ENCODE assay signal across 8 cellular contexts in the genomic region with DNA sequence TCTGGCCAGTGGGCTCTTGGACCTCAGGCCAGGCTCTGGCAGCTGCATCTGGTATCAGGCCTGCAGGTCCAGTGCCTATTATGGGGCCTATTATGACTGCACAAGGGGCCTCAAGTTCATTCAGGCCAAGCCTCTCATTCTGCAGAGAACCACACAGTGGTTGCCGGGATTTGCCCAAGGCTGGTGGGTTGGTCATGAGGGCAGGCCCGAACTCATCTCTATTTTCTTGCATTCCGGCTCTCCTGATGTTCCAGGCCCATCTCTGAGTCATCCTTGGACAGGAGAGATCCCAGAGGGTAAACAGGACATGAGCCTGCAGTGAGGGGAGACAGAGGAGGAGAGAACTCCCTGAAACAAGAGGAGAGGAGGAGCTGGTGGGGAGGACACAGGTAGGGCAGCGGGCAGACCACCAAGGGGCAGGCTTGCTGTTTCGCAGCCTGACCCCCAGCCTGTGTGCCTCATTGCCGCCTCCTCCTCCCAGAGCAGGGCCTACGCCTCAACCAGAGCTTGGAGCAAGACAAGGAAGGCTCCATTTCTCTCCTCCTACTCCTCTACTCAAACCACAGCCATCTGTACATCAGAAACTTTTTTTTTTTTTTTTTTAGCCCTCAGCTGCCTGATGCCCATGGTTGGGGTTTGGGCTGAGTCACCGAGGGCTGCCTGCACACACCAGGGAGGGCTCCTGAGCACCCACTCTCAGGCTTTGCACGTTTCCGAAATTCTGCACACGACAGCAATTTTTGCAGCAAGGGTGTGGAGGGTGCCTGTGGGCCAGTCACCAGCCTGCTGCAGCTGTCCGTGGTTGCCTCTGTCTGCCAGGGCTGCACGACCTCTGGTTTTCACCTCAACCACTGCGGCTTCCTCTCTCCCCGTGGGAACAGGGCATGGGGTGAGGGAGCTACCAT. TPM values are rescaled to one million over a fixed set of nuclear protein-coding genes. Genes with fewer than 3 reads are reported as not detected.
DNase-seq lines count a peak whose midpoint lies in the region; ATAC-seq lines count a peak whose summit lies in the region.

No MANE protein-coding gene starts in this region.

- no peaks in the 10 kb centered on the region for H3K27me3 ChIP-seq in GM23248 (replicated peaks; ENCODE audit: insufficient read depth)

- H3K4me1 ChIP-seq in GM23248 (ENCODE audit: insufficient read depth) = 0 out of 2 replicates have a peak, but pooled peaks cover 6% of the 10 kb centered on the region

- H3K9me3 ChIP-seq in GM23248 (ENCODE audit: low read depth) = no peaks in the 10 kb centered on the region

- H3K4me2 ChIP-seq in GM23248 (ENCODE audit: unreplicated experiment) = no peak overlapping the region

- WGBS in GM23248 (ENCODE audit: low coverage in 1 of 2, low lambda C conversion rate in 2 of 2, missing lambda C conversion rate in 2 of 2), 2 experiments = 76 to 79% methylated on average over 15 of the region's 15 CpGs

- in situ Hi-C loops in GM23248 (cut with MboI) = loop anchor here (10.0 kb wide), 1 partner anchor 253 kb away; no protein-coding TSS in a partner anchor

- H3F3A ChIP-seq in GM23248 (ENCODE audit: insufficient read depth) = no peaks in the 10 kb centered on the region

- H3K9me2 ChIP-seq in GM23248 (ENCODE audit: insufficient read depth) = no peaks in the 10 kb centered on the region

- H4K20me1 ChIP-seq in GM23248 (ENCODE audit: insufficient read depth) = no peaks in the 10 kb centered on the region

- peak; percentile 60 for DNase-seq in GM23248
- peak; percentile 71 for DNase-seq in central memory CD4-positive, alpha-beta T cell
- peak; percentile 44 to 53 for DNase-seq in stimulated activated CD4-positive, alpha-beta T cell treated with anti-CD3 and anti-CD28 coated beads, Interleukin-15, amount 100 ng/mL, for 48 hours (ENCODE audit: low read depth in 2 of 2)
- DNase-seq in COR-L47 (lab: John Stamatoyannopoulos, UW) = no peak
- DNase-seq in NCI-H1417 (lab: John Stamatoyannopoulos, UW) = no peak
- no peak for DNase-seq in occipital lobe (lab: John Stamatoyannopoulos, UW)

- peak; percentile 45 to 52 for ATAC-seq in activated CD4-positive, CD25-positive, alpha-beta regulatory T cell treated with anti-CD3 and anti-CD28 coated beads, Interleukin-2, amount 50 U/mL, for 24 hours
- ATAC-seq in GM18861 (IDR thresholded peaks at IDR 0.05; ENCODE audit: unreplicated experiment) = no peak

- H3K27ac ChIP-seq in GM23248 = no peak overlapping the region

- no peak overlapping the region for H3K4me3 ChIP-seq in GM23248

- H3K9ac ChIP-seq in GM23248 = no peak overlapping the region

- no peaks in the 10 kb centered on the region for H3K36me3 ChIP-seq in GM23248 (ENCODE audit: low read depth)

- H2AFZ ChIP-seq in GM23248 = peak overlapping the region; percentile 18; the same call in 1 of the 2 replicates

- no peaks in the 10 kb centered on the region for H3K79me2 ChIP-seq in GM23248 (ENCODE audit: insufficient read depth)

RNA-seq across cellular contexts. Expression of gene TREH, which starts 12.7 kb away (rescaled TPM):
- not detected in 2 replicates for total RNA-seq in GM23248 (2014; rRNA removed; shearing (Covaris generic))
- polyA plus RNA-seq in GM23248 (2016; fragmentation: Nextera tagmentation; extraction: Ambion mirVana) = 0.06 and 0.09 TPM in 2 replicates
- not detected for total RNA-seq in occipital lobe

Comparison
In these comparisons a context has a peak if more than half of its experiments do, and no peak if none do; other contexts are left out.
1. DNase-seq: peak in GM23248 (single experiment), central memory CD4-positive, alpha-beta T cell (single experiment) and stimulated activated CD4-positive, alpha-beta T cell treated with anti-CD3 and anti-CD28 coated beads, Interleukin-15, amount 100 ng/mL, for 48 hours (2 of 2); none in COR-L47 (single experiment), NCI-H1417 (0 of 3) and occipital lobe (single experiment).